In genomic region chr11:62591448-62592215, GRCh38 we compare ENCODE assay signal across 8 cellular contexts. TPM values are rescaled to one million over a fixed set of nuclear protein-coding genes. Genes with fewer than 3 reads are reported as not detected.
DNase-seq lines count a peak whose midpoint lies in the region; ATAC-seq and TF ChIP-seq lines count a peak whose summit lies in the region.

TUT1 (minus strand) TSS chr11:62591523; CDS start chr11:62591485, 38 bp downstream.

- in situ Hi-C loops in GM13976 (cut with MboI; ENCODE audit: low sequenced_read_pairs, unreplicated experiment), result no loop called here

- intact Hi-C loops in T-helper 1 cell treated with Interleukin-12 subunit alpha and Interleukin-12 subunit beta and Interleukin-4 antibody, amounts not matched to agents 30 ng/mL and 1 ng/mL, for 36 hours (cut with micrococcal nuclease), result loop anchor here (1.0 to 10.0 kb wide), 18 partner anchors 8 to 1593 kb away; partner anchors contain the start of genes C11orf98, CSKMT, EML3 and GANAB
- intact Hi-C loops in left cardiac atrium (cut with DNase I), result no loop called here
- intact Hi-C loops in posterior vena cava (cut with DNase I), result loop anchor here in 1 of 2 donors (2.0 kb wide), 1 partner anchor 17 kb away; no protein-coding TSS in a partner anchor

- ATAC-seq in HG02870 (IDR thresholded peaks at IDR 0.05; ENCODE audit: unreplicated experiment), result peak; percentile 89
- ATAC-seq in left cardiac atrium, result peak; percentile 96 to 97

- TF ChIP-seq CTCF in GM13976 (IDR thresholded peaks at IDR 0.05; ENCODE audit: borderline replicate concordance, control extremely low read depth, extremely low read depth, insufficient read depth, missing control alignments), result no peak

- DNase-seq in GM13976 (ENCODE audit: low spot score) (peak; percentile 94), NCI-H146 treated with DMSO at 0.1 percent for 48 hours (lab: John Stamatoyannopoulos, UW; ENCODE audit: unreplicated experiment) (peak; percentile 98), amniotic epithelial cell (ENCODE audit: low read depth) (peak; percentile 99), left cardiac atrium (peak; percentile 96), posterior vena cava (ENCODE audit: low spot score) (peak; percentile 98), ureter (ENCODE audit: low spot score) (peak; percentile 98)

RNA-seq across cellular contexts. Expression of gene TUT1, which starts in this region (rescaled TPM):
- 24.2 and 31.3 TPM in 2 replicates for total RNA-seq in T-helper 1 cell treated with Interleukin-12 subunit alpha and Interleukin-12 subunit beta and Interleukin-4 antibody, amounts not matched to agents 30 ng/mL and 1 ng/mL, for 36 hours
- total RNA-seq in left cardiac atrium (10 to 100 TPM in 1 of 2 donors, 1 to 10 TPM in 1; 9.6 to 11.5 TPM), posterior vena cava (10 to 100 TPM; 10.7 to 14.1 TPM), ureter (30.4 TPM)

Comparison
In these comparisons a context has a peak if more than half of its experiments do, and no peak if none do; other contexts are left out.
1. Peak in every context shown above with its lines: DNase-seq and ATAC-seq.